In the genomic region with DNA sequence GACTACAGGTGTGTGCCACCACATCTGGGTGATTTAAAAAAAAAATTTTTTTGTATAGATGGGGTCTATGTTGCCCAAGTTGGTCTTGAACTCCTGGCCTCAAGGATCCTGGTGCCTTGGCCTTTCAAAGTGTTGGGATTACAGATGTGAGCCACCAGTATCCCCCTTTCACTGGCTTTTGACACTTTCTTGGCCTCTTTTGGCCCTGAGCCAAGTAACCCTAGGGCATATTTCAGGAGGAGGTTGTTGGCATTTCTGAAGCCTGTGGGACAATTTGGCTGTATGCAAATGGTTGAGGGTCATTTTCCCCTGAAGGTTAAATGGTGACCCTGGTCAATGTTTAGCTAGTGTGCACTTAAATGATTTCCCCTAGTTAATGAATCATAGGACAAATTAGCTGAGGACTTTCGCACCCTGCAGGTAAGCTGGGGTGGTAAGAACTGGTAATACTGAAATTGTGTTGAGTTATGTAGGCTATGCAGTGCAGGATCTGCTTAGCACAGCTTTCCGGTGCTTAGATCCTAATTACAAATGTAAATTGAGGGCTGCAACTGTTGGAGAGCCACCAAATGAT, we compare ENCODE assay signal across 14 cellular contexts.
"Had no signal": no experiment of that assay in that cellular context is flagged by ENCODE, and none has a peak within 500 bp of the region (broad histone marks: within the 10 kb centered on the region; RNA-seq: fewer than 3 reads in every experiment).

No MANE protein-coding gene starts in this region.

- H3K27me3 Mint-ChIP-seq: activated B cell treated with CpG ODN at 0.5 μM for 24 hours; activated CD4-positive, alpha-beta T cell treated with anti-CD3 and anti-CD28 coated beads, Interleukin-2, amount 10 ng/mL, durations not matched to agents 24 days and 14 days had no signal

- FAIRE-seq: colon, islet of Langerhans, urothelium cell line had no signal

- H3K4me3 Mint-ChIP-seq: activated B cell treated with CpG ODN at 0.5 μM for 24 hours; activated CD4-positive, alpha-beta T cell treated with anti-CD3 and anti-CD28 coated beads, Interleukin-2, amount 10 ng/mL, durations not matched to agents 24 days and 14 days; activated T-cell treated with anti-CD3 and anti-CD28 coated beads, Interleukin-2, amount 50 U/mL, for 72 hours; neural crest cell; stimulated activated effector memory CD8-positive, alpha-beta T cell treated with anti-CD3 and anti-CD28 coated beads, Interleukin-12 subunit alpha, Interleukin-12 subunit beta, amount 100 ng/mL, for 72 hours; T-helper 2 cell treated with Interferon-gamma antibody and Interleukin-4, amounts not matched to agents 5 μg/mL and 100 μg/mL, for 36 hours had no signal

- H3K36me3 Mint-ChIP-seq: activated naive CD4-positive, alpha-beta T cell treated with anti-CD3 and anti-CD28 coated beads, Interleukin-2, amount 50 U/mL, for 72 hours; stimulated activated effector memory CD8-positive, alpha-beta T cell treated with anti-CD3 and anti-CD28 coated beads, Interleukin-12 subunit alpha, Interleukin-12 subunit beta, amount 100 ng/mL, for 72 hours had no signal

- ATAC-seq: activated naive CD4-positive, alpha-beta T cell treated with anti-CD3 and anti-CD28 coated beads, Interleukin-2, amount 50 U/mL, for 72 hours; activated T-cell treated with anti-CD3 and anti-CD28 coated beads, Interleukin-2, amount 50 U/mL, for 72 hours; esophagus mucosa; left ventricle myocardium superior; stimulated activated effector memory CD8-positive, alpha-beta T cell treated with anti-CD3 and anti-CD28 coated beads, Interleukin-12 subunit alpha, Interleukin-12 subunit beta, amount 100 ng/mL, for 72 hours had no signal

- H3K27ac Mint-ChIP-seq: activated B cell treated with CpG ODN at 0.5 μM for 24 hours; activated CD4-positive, alpha-beta T cell treated with anti-CD3 and anti-CD28 coated beads, Interleukin-2, amount 10 ng/mL, durations not matched to agents 24 days and 14 days; activated naive CD4-positive, alpha-beta T cell treated with anti-CD3 and anti-CD28 coated beads, Interleukin-2, amount 50 U/mL, for 72 hours; activated T-cell treated with anti-CD3 and anti-CD28 coated beads, Interleukin-2, amount 50 U/mL, for 72 hours; stimulated activated effector memory CD8-positive, alpha-beta T cell treated with anti-CD3 and anti-CD28 coated beads, Interleukin-12 subunit alpha, Interleukin-12 subunit beta, amount 100 ng/mL, for 72 hours; T-helper 2 cell treated with Interferon-gamma antibody and Interleukin-4, amounts not matched to agents 5 μg/mL and 100 μg/mL, for 36 hours had no signal

- DNase-seq: activated B cell treated with CpG ODN at 0.5 μM for 24 hours; activated CD4-positive, alpha-beta T cell treated with anti-CD3 and anti-CD28 coated beads, Interleukin-2, amount 10 ng/mL, durations not matched to agents 24 days and 14 days; activated CD8-positive, alpha-beta memory T cell treated with anti-CD3 and anti-CD28 coated beads, Interleukin-2, amount 50 U/mL, for 48 hours; activated gamma-delta T cell; activated T-cell treated with anti-CD3 and anti-CD28 coated beads, Interleukin-2, amount 50 U/mL, for 72 hours; left ventricle myocardium superior had no signal

- H3K4me1 Mint-ChIP-seq: activated B cell treated with CpG ODN at 0.5 μM for 24 hours; activated CD4-positive, alpha-beta T cell treated with anti-CD3 and anti-CD28 coated beads, Interleukin-2, amount 10 ng/mL, durations not matched to agents 24 days and 14 days; stimulated activated effector memory CD8-positive, alpha-beta T cell treated with anti-CD3 and anti-CD28 coated beads, Interleukin-12 subunit alpha, Interleukin-12 subunit beta, amount 100 ng/mL, for 72 hours had no signal

- H3K9me3 Mint-ChIP-seq: activated B cell treated with CpG ODN at 0.5 μM for 24 hours; activated CD4-positive, alpha-beta T cell treated with anti-CD3 and anti-CD28 coated beads, Interleukin-2, amount 10 ng/mL, durations not matched to agents 24 days and 14 days; T-helper 2 cell treated with Interferon-gamma antibody and Interleukin-4, amounts not matched to agents 5 μg/mL and 100 μg/mL, for 36 hours had no signal
